ENCODE assay signal across 8 cellular contexts in genomic region chr15:51681303-51681963, GRCh38.
A peak's percentile ranks its signal among the peaks of the same experiment; 100 is the strongest.
DNase-seq lines count a peak whose midpoint lies in the region; ATAC-seq and TF ChIP-seq lines count a peak whose summit lies in the region.

Gene SCG3, plus strand, starts transcription at chr15:51681503. Its CDS starts 253 bp downstream, at chr15:51681756.

- H3K27me3 ChIP-seq in brain microvascular endothelial cell (replicated peaks) = no peaks in the 10 kb centered on the region

- no peak within 1 kb of the TSS for H3K27ac ChIP-seq in brain microvascular endothelial cell

- H3K4me3 ChIP-seq in brain microvascular endothelial cell (ENCODE audit: low read depth, low read length) = no peak within 1 kb of the TSS
- peak within 1 kb of the TSS; percentile 86 for H3K4me3 ChIP-seq in iPS-11a (ENCODE audit: low read depth, low read length)
- peak within 1 kb of the TSS; percentile 11 for H3K4me3 ChIP-seq in retinal pigment epithelial cell (ENCODE audit: low read length)

- ATAC-seq in GM21360 (IDR thresholded peaks at IDR 0.05; ENCODE audit: unreplicated experiment) (no peak), HG02840 (IDR thresholded peaks at IDR 0.05; ENCODE audit: low FRiP score, unreplicated experiment) (no peak)

- TF ChIP-seq CTCF in brain microvascular endothelial cell (IDR thresholded peaks at IDR 0.05; ENCODE audit: low read depth, low read length, missing control alignments) (no peak), retinal pigment epithelial cell (conservative IDR thresholded peaks at IDR 0.05; ENCODE audit: low read depth, low read length) (no peak)

- DNase-seq in EH (ENCODE audit: low read depth) = peak; percentile 55
- peak; percentile 73 for DNase-seq in NCI-H1436 treated with DMSO at 0.1 percent for 48 hours (lab: John Stamatoyannopoulos, UW)
- DNase-seq in UCSD-AML1 (lab: John Stamatoyannopoulos, UW; ENCODE audit: unreplicated experiment) = peak; percentile 78
- peak; percentile 53 for DNase-seq in brain microvascular endothelial cell
- peak; percentile 20 for DNase-seq in retinal pigment epithelial cell (ENCODE audit: low read depth)

- H3K36me3 ChIP-seq in brain microvascular endothelial cell (replicated peaks) = no peaks in the 10 kb centered on the region

- in situ Hi-C loops in brain microvascular endothelial cell (cut with HindIII; ENCODE audit: low pct_ligation_motif_present, low sequenced_read_pairs) = no loop called here

Comparison
In these comparisons a context has a peak if more than half of its experiments do, and no peak if none do; other contexts are left out.
1. DNase-seq: peak in every context shown above with its lines; median percentile 78 in UCSD-AML1; 73 in NCI-H1436 treated with DMSO at 0.1 percent for 48 hours; 55 in EH; 53 in brain microvascular endothelial cell; 20 in retinal pigment epithelial cell.